15 cellular contexts compared by ENCODE assay signal in the genomic region with DNA sequence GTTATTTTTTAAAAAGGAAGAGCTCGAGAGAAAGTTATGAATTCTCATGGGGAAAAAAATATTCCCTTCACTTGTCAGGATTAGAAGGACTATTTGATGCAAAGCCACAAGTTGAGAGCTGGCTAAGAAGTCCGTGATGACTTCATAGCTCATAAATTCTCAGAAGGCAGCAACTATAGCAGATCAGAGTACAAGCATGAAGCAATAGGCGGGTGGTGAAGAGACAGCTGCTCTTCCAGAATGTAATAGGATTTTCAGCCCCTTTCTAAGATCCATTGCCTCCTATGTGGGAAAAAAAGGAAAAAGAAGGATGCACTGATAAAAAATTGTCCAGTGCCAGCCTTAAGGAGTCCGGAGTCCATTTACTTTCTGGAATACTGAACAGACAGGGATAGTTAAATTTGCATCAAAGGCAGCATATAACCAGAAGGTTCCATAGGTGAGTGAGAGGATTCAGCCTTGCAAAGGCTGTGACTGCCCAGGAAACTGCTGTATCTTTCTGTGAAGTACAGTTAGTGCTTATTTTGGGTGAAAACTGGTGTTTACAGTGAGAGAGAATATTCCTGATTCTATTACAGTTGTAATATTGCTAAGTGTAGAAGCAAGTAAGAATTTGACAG.
DNase-seq lines count a peak whose midpoint lies in the region; ATAC-seq, FAIRE-seq and TF ChIP-seq lines count a peak whose summit lies in the region.
"Had no signal": no experiment of that assay in that cellular context is flagged by ENCODE, and none has a peak within 500 bp of the region (broad histone marks: within the 10 kb centered on the region; RNA-seq: fewer than 3 reads in every experiment).

No MANE protein-coding gene starts in this region.

- H3K4me2 ChIP-seq in keratinocyte (ENCODE audit: control insufficient read depth, extremely low read depth, insufficient read depth, low read depth, low read length) = peak overlapping the region; percentile 2

- H3K9ac ChIP-seq in keratinocyte (ENCODE audit: control insufficient read depth, extremely low read depth, insufficient read depth, low read length) = no peak overlapping the region

- in situ Hi-C loops in astrocyte of the spinal cord (cut with HindIII; ENCODE audit: low sequenced_read_pairs) = no loop called here

- no peak for TF ChIP-seq CTCF in astrocyte of the spinal cord (IDR thresholded peaks at IDR 0.05; ENCODE audit: low read depth, low read length)
- TF ChIP-seq CTCF in keratinocyte (optimal IDR thresholded peaks at IDR 0.05 in 1 of 3, IDR thresholded peaks at IDR 0.05 in 1 of 3, conservative IDR thresholded peaks at IDR 0.05 in 1 of 3; ENCODE audit: extremely low read depth in 1 of 3, insufficient read depth in 2 of 3, low read length in 3 of 3) = no peak
- TF ChIP-seq CTCF in thoracic aorta (IDR thresholded peaks at IDR 0.05) = no peak
- TF ChIP-seq CTCF in D721Med (IDR thresholded peaks at IDR 0.05; ENCODE audit: insufficient read depth, missing control alignments) = no peak

- H3K27ac ChIP-seq in keratinocyte (ENCODE audit: control insufficient read depth, insufficient read depth, low read length) (peak overlapping the region; percentile 11), thoracic aorta (no peak overlapping the region)
- H3K27ac ChIP-seq: 22Rv1 had no signal

- dilution Hi-C loops in keratinocyte (cut with MboI; ENCODE audit: extremely low pct_ligation_motif_present, low sequenced_read_pairs) = no loop called here

- no peak overlapping the region for H3K4me3 ChIP-seq in astrocyte of the spinal cord (ENCODE audit: low read depth, low read length)
- H3K4me3 ChIP-seq in keratinocyte (ENCODE audit: control insufficient read depth in 2 of 3, extremely low read depth in 1 of 3, insufficient read depth in 2 of 3, low read depth in 1 of 3, low read length in 3 of 3) = no peak overlapping the region
- peak overlapping the region; percentile 20 for H3K4me3 ChIP-seq in thoracic aorta
- H3K4me3 ChIP-seq: K562 had no signal

- H3K4me1 ChIP-seq in keratinocyte (ENCODE audit: control insufficient read depth, extremely low read depth, insufficient read depth, low read length) (peaks cover 16% of the 10 kb centered on the region), thoracic aorta (ENCODE audit: control insufficient read depth in 1 of 2, low read depth in 2 of 2) (peaks cover 11 to 15% of the 10 kb centered on the region in 2 donors)

- peak; percentile 61 for FAIRE-seq in keratinocyte (lab: Jason Lieb, UNC)
- no peak for FAIRE-seq in D721Med (lab: Jason Lieb, UNC)
- FAIRE-seq: islet of Langerhans, K562 had no signal

- no peaks in the 10 kb centered on the region for H3K79me2 ChIP-seq in keratinocyte (ENCODE audit: control insufficient read depth, insufficient read depth, low read length)

- DNase-seq in DMS 273 (lab: John Stamatoyannopoulos, UW; ENCODE audit: unreplicated experiment) (peak; percentile 17), DMS 273 treated with DMSO at 0.1 percent for 48 hours (lab: John Stamatoyannopoulos, UW) (no peak), astrocyte of the spinal cord (ENCODE audit: low read depth, low spot score) (peak; percentile 85), keratinocyte (ENCODE audit: low read depth, low spot score) (peak; percentile 13), thoracic aorta (ENCODE audit: low spot score) (no peak), D721Med (ENCODE audit: insufficient read length, low spot score) (no peak), NCI-H1417 treated with DMSO at 0.1 percent for 48 hours (lab: John Stamatoyannopoulos, UW) (no peak), HUDEP-2 (lab: John Stamatoyannopoulos, UW; ENCODE audit: unreplicated experiment in 76 of 76) (no peak)
- DNase-seq: activated CD8-positive, alpha-beta T cell treated with anti-CD3 and anti-CD28 coated beads, Interleukin-2, amount 10 ng/mL, durations not matched to agents 7 days and 5 days; H7; stimulated activated CD4-positive, alpha-beta T cell treated with anti-CD3 and anti-CD28 coated beads, Interleukin-2, amount 100 ng/mL, for 48 hours had no signal

- no peaks in the 10 kb centered on the region for H3K9me1 ChIP-seq in keratinocyte (ENCODE audit: control insufficient read depth, extremely low read depth, insufficient read depth, low read length)

- H2AFZ ChIP-seq in keratinocyte (ENCODE audit: control insufficient read depth, low read length) = no peak overlapping the region

- no peaks in the 10 kb centered on the region for H4K20me1 ChIP-seq in keratinocyte (ENCODE audit: control insufficient read depth, extremely low read depth, insufficient read depth, low read length)

- H3K27me3 ChIP-seq in keratinocyte (ENCODE audit: control insufficient read depth, extremely low read depth, insufficient read depth, low read length) (no peaks in the 10 kb centered on the region), thoracic aorta (replicated peaks; ENCODE audit: insufficient read depth) (no peaks in the 10 kb centered on the region)

- H3K9me3 ChIP-seq in keratinocyte (ENCODE audit: control insufficient read depth, low read depth, low read length) (no peaks in the 10 kb centered on the region), thoracic aorta (no peaks in the 10 kb centered on the region)

- H3K36me3 ChIP-seq in keratinocyte (ENCODE audit: control insufficient read depth in 2 of 2, extremely low read depth in 1 of 2, insufficient read depth in 2 of 2, low read length in 2 of 2) (no peaks in the 10 kb centered on the region), thoracic aorta (no peaks in the 10 kb centered on the region)

- peak; percentile 84 for ATAC-seq in thoracic aorta (ENCODE audit: insufficient number of reproducible peaks, low FRiP score, low read depth)
- ATAC-seq: activated CD8-positive, alpha-beta T cell treated with anti-CD3 and anti-CD28 coated beads, Interleukin-2, amount 10 ng/mL, durations not matched to agents 7 days and 5 days; K562; Panc1 had no signal

Comparison
In these comparisons a context has a peak if more than half of its experiments do, and no peak if none do; other contexts are left out.
1. DNase-seq: peak in DMS 273 (single experiment), astrocyte of the spinal cord (single experiment) and keratinocyte (single experiment); none in DMS 273 treated with DMSO at 0.1 percent for 48 hours (single experiment), thoracic aorta (single experiment), D721Med (single experiment), NCI-H1417 treated with DMSO at 0.1 percent for 48 hours (single experiment) and HUDEP-2 (0 of 76).